ENCODE assay signal across 8 cellular contexts in genomic region chr1:173715538-173715844, GRCh38. TPM values are rescaled to one million over a fixed set of nuclear protein-coding genes. Genes with fewer than 3 reads are reported as not detected.
DNase-seq lines count a peak whose midpoint lies in the region; ATAC-seq and TF ChIP-seq lines count a peak whose summit lies in the region.

No MANE protein-coding gene starts in this region.

- H3K36me3 ChIP-seq in BJ (ENCODE audit: control insufficient read depth, insufficient read depth, low read length), result no peaks in the 10 kb centered on the region
- H3K36me3 ChIP-seq in naive thymus-derived CD4-positive, alpha-beta T cell (ENCODE audit: control insufficient read depth in 2 of 3, insufficient read depth in 3 of 3, low read length in 3 of 3), result peaks cover 0 to 4% (median 0%) of the 10 kb centered on the region in 3 experiments

- H3K27me3 Mint-ChIP-seq in IgD-negative memory B cell (peaks cover 5% of the 10 kb centered on the region), chondrocyte (ENCODE audit: low read depth) (peaks cover 9% of the 10 kb centered on the region)
- peaks cover 12 to 27% (median 14%) of the 10 kb centered on the region in 5 donors for H3K27me3 Mint-ChIP-seq in naive thymus-derived CD4-positive, alpha-beta T cell

- H3K4me1 ChIP-seq in naive thymus-derived CD4-positive, alpha-beta T cell (ENCODE audit: control insufficient read depth in 2 of 2, insufficient read depth in 2 of 2, low read length in 2 of 2), result peaks cover 11 to 18% of the 10 kb centered on the region in 2 donors

- H3K27ac ChIP-seq in naive thymus-derived CD4-positive, alpha-beta T cell (ENCODE audit: low read depth, low read length), result peak overlapping the region; percentile 78

- H3K9me3 Mint-ChIP-seq in IgD-negative memory B cell (peaks cover 0 to 2% (median 0%) of the 10 kb centered on the region in 3 donors), chondrocyte (ENCODE audit: low read depth) (no peaks in the 10 kb centered on the region)
- peaks cover 0 to 3% (median 0%) of the 10 kb centered on the region in 11 donors for H3K9me3 Mint-ChIP-seq in naive thymus-derived CD4-positive, alpha-beta T cell

- H3K27me3 ChIP-seq in BJ (ENCODE audit: control insufficient read depth, insufficient read depth, low read length), result peaks cover 2% of the 10 kb centered on the region; the same call in 1 of the 2 replicates
- no peaks in the 10 kb centered on the region for H3K27me3 ChIP-seq in naive thymus-derived CD4-positive, alpha-beta T cell (ENCODE audit: control insufficient read depth in 2 of 2, insufficient read depth in 2 of 2, low read length in 2 of 2)

- intact Hi-C loops in naive thymus-derived CD4-positive, alpha-beta T cell (cut with micrococcal nuclease), result loop anchor here (1.0 to 10.0 kb wide), 8 partner anchors 57 to 1971 kb away; partner anchors contain the start of genes CENPL (in 1 of the 2), DARS2 (in 1 of the 2), MRPS14 (in 1 of the 2) and PIGC (in 1 of the 2)

- CTCF ChIA-PET in BJ (lab: Yijun Ruan, JAX), result interaction anchor here (1.1 to 1.4 kb wide), 4 partner anchors 280 to 974 kb away, joined by 3 to 5 read pairs (median 4); no protein-coding TSS in a partner anchor
- CTCF ChIA-PET in naive thymus-derived CD4-positive, alpha-beta T cell (lab: Charles Lee), result interaction anchor here (0.8 to 1.9 kb wide), 3 partner anchors 153 to 286 kb away, joined by 3 to 9 read pairs (median 4); partner anchors contain the start of gene ZBTB37

- POLR2A ChIA-PET in BJ (lab: Charles Lee), result no interaction called here
- POLR2A ChIA-PET in naive thymus-derived CD4-positive, alpha-beta T cell (lab: Charles Lee), result interaction anchor here (0.6 to 2.7 kb wide), 7 partner anchors 8 to 1265 kb away, joined by 3 to 34 read pairs (median 4); partner anchors contain the start of genes CENPL, DARS2, GAS5 and PRDX6

- peak overlapping the region; percentile 90 to 99 (median 97) for H3K4me3 Mint-ChIP-seq in IgD-negative memory B cell
- H3K4me3 Mint-ChIP-seq in chondrocyte (ENCODE audit: unreplicated experiment), result peak overlapping the region; percentile 89
- H3K4me3 Mint-ChIP-seq in naive thymus-derived CD4-positive, alpha-beta T cell, result peak overlapping the region; percentile 90 to 100 (median 96)

- ATAC-seq in naive thymus-derived CD4-positive, alpha-beta T cell, result no peak
- ATAC-seq in GM19324 (IDR thresholded peaks at IDR 0.05; ENCODE audit: low FRiP score, unreplicated experiment) (no peak), omental fat pad (ENCODE audit: low FRiP score) (no peak)

- TF ChIP-seq CTCF in BJ (IDR thresholded peaks at IDR 0.05; ENCODE audit: insufficient read depth, low read depth, low read length) (no peak), chondrocyte (IDR thresholded peaks at IDR 0.05) (no peak), omental fat pad (IDR thresholded peaks at IDR 0.05) (no peak)

- H3K4me3 ChIP-seq in BJ (ENCODE audit: low read depth, low read length), result peak overlapping the region; percentile 89
- peak overlapping the region; percentile 77 for H3K4me3 ChIP-seq in naive thymus-derived CD4-positive, alpha-beta T cell (ENCODE audit: low read length)

- no peaks in the 10 kb centered on the region for H3K9me3 ChIP-seq in naive thymus-derived CD4-positive, alpha-beta T cell (ENCODE audit: control insufficient read depth in 2 of 3, low read length in 3 of 3)

- no peak for DNase-seq in BJ (ENCODE audit: low read depth)
- no peak for DNase-seq in chondrocyte (ENCODE audit: low spot score)
- no peak for DNase-seq in naive thymus-derived CD4-positive, alpha-beta T cell
- DNase-seq in NCI-H2171 (lab: John Stamatoyannopoulos, UW), result no peak
- no peak for DNase-seq in omental fat pad (ENCODE audit: low spot score)
- DNase-seq in iPS-NIHi11 (ENCODE audit: low spot score), result no peak

- H3K4me1 Mint-ChIP-seq in IgD-negative memory B cell (peaks cover 13 to 26% (median 17%) of the 10 kb centered on the region in 3 donors), chondrocyte (ENCODE audit: low read depth) (peaks cover 29% of the 10 kb centered on the region)
- peaks cover 19 to 53% (median 41%) of the 10 kb centered on the region in 7 donors for H3K4me1 Mint-ChIP-seq in naive thymus-derived CD4-positive, alpha-beta T cell

- H3K27ac Mint-ChIP-seq in IgD-negative memory B cell, result peak overlapping the region; percentile 66 to 97 (median 93)
- peak overlapping the region; percentile 92 for H3K27ac Mint-ChIP-seq in chondrocyte (ENCODE audit: unreplicated experiment)
- H3K27ac Mint-ChIP-seq in naive thymus-derived CD4-positive, alpha-beta T cell, result peak overlapping the region; percentile 89 to 99 (median 94)

- peaks cover 8% of the 10 kb centered on the region for H3K36me3 Mint-ChIP-seq in IgD-negative memory B cell
- H3K36me3 Mint-ChIP-seq in chondrocyte (ENCODE audit: low read depth), result peaks cover 4% of the 10 kb centered on the region
- peaks cover 3 to 27% (median 13%) of the 10 kb centered on the region in 5 donors for H3K36me3 Mint-ChIP-seq in naive thymus-derived CD4-positive, alpha-beta T cell

RNA-seq across cellular contexts. Expression of gene KLHL20, which starts 0.7 kb away (rescaled TPM):
- polyA plus RNA-seq in BJ (2011; rRNA removed) (11.0 and 15.5 TPM in 2 replicates), IgD-negative memory B cell (13.0 TPM)
- 9.4 and 11.9 TPM in 2 replicates for polyA minus RNA-seq in BJ (2011; rRNA and poly(A)+ RNA removed)
- total RNA-seq in chondrocyte (28.5 to 34.1 TPM (median 29.2 TPM) in 3 replicates), omental fat pad (10 to 100 TPM; 25.8 to 38.9 (median 30.7) TPM)
- 10 to 100 TPM; 28.3 to 40.9 (median 32.8) TPM for total RNA-seq in naive thymus-derived CD4-positive, alpha-beta T cell
- polyA plus RNA-seq in naive thymus-derived CD4-positive, alpha-beta T cell, result 10 to 100 TPM; 25.5 to 27.3 TPM

RNA-seq across cellular contexts. Expression of gene ANKRD45, which starts 45.8 kb away (rescaled TPM):
- polyA plus RNA-seq in BJ (2011; rRNA removed), result not detected in 2 replicates
- polyA minus RNA-seq in BJ (2011; rRNA and poly(A)+ RNA removed), result not detected in 2 replicates
- polyA plus RNA-seq in IgD-negative memory B cell, result not detected
- total RNA-seq in chondrocyte, result 0.39 TPM in 1 of 3 replicates, not detected in the others
- not detected for total RNA-seq in naive thymus-derived CD4-positive, alpha-beta T cell
- not detected for polyA plus RNA-seq in naive thymus-derived CD4-positive, alpha-beta T cell
- under 1 TPM in 1 of 4 donors, not detected in 3; 0.38 TPM for total RNA-seq in omental fat pad
